In the genomic region with DNA sequence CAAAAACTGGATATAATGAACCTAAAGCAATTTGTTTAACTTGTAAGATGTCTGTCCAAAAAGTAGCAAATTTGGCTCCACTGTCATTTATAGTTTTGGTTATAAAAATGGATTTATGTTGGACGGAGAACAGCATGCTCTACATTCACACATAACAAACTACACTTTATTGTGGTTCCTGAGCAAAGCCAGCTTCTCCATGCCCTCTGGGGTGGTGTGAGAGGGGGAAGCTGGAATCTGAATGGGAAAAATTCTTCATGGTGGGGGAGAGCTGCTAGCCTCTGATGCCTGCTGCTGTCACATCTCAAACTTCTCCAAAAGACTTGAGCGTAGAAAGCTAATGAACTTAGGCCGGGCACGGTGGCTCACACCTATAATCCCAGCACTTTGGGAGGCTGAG, we compare ENCODE assay signal across 16 cellular contexts. TPM values are rescaled to one million over a fixed set of nuclear protein-coding genes. Genes with fewer than 3 reads are reported as not detected.
DNase-seq lines count a peak whose midpoint lies in the region; ATAC-seq and TF ChIP-seq lines count a peak whose summit lies in the region.
"Had no signal": no experiment of that assay in that cellular context is flagged by ENCODE, and none has a peak within 500 bp of the region (broad histone marks: within the 10 kb centered on the region; RNA-seq: fewer than 3 reads in every experiment).

No MANE protein-coding gene starts in this region.

- DNase-seq in activated CD8-positive, alpha-beta memory T cell treated with anti-CD3 and anti-CD28 coated beads, Interleukin-2, amount 10 ng/mL, durations not matched to agents 7 days and 5 days: peak; percentile 31
- no peak for DNase-seq in activated CD8-positive, alpha-beta memory T cell treated with anti-CD3 and anti-CD28 coated beads, Interleukin-2, amount 50 U/mL, for 48 hours
- DNase-seq in adrenal gland (no peak), transverse colon (no peak)
- no peak for DNase-seq in stimulated activated CD4-positive, alpha-beta T cell treated with anti-CD3 and anti-CD28 coated beads, Interleukin-2, amount 100 ng/mL, for 48 hours
- DNase-seq in stimulated activated CD4-positive, alpha-beta T cell treated with anti-CD3 and anti-CD28 coated beads, Interleukin-12 subunit alpha, Interleukin-12 subunit beta, amount 100 ng/mL, for 4 hours: no peak
- DNase-seq: CD8-positive, alpha-beta T cell; DMS53; KG1; NCI-H1105 treated with DMSO at 0.1 percent for 48 hours; NCI-H1694; NCI-H2081 treated with DMSO at 0.1 percent for 48 hours; NCI-H510A had no signal

- H3K36me3 ChIP-seq in adrenal gland (replicated peaks in 1 of 2): no peaks in the 10 kb centered on the region
- no peaks in the 10 kb centered on the region for H3K36me3 ChIP-seq in neutrophil
- no peaks in the 10 kb centered on the region for H3K36me3 ChIP-seq in transverse colon

- TF ChIP-seq CTCF in adrenal gland (IDR thresholded peaks at IDR 0.05) (no peak), neutrophil (IDR thresholded peaks at IDR 0.05) (no peak), transverse colon (IDR thresholded peaks at IDR 0.05) (no peak)

- H3K4me3 Mint-ChIP-seq in activated CD8-positive, alpha-beta memory T cell treated with anti-CD3 and anti-CD28 coated beads, Interleukin-2, amount 10 ng/mL, durations not matched to agents 7 days and 5 days: no peak overlapping the region
- H3K4me3 Mint-ChIP-seq: CD8-positive, alpha-beta T cell had no signal

- in situ Hi-C loops in transverse colon (cut with MboI; ENCODE audit: low pct_ligation_motif_present in 1 of 4, low pct_unique_long_range_greater_than_20kb in 1 of 4, low sequenced_read_pairs in 3 of 4): loop anchor here in 3 of 4 donors (5.0 to 25.0 kb wide), 2 partner anchors 48 to 123 kb away; no protein-coding TSS in a partner anchor

- intact Hi-C loops in adrenal gland (cut with DNase I): no loop called here
- intact Hi-C loops in transverse colon (cut with DNase I; ENCODE audit: low total_unique reads): loop anchor here (10.0 kb wide), 1 partner anchor 55 kb away; no protein-coding TSS in a partner anchor

- TF ChIP-seq POLR2A in adrenal gland (IDR thresholded peaks at IDR 0.05): no peak
- TF ChIP-seq POLR2A in transverse colon (IDR thresholded peaks at IDR 0.05): no peak

- whole genome bisulfite sequencing in adrenal gland, 4 donors: 84 to 92% (median 87%) methylated on average over 4 of the region's 4 CpGs
- WGBS in transverse colon (ENCODE audit: low coverage in 1 of 2), 2 donors: 45 to 84% methylated on average over 1 to 4 of the region's 4 CpGs

- CTCF ChIA-PET in activated CD8-positive, alpha-beta memory T cell treated with anti-CD3 and anti-CD28 coated beads, Interleukin-2, amount 10 ng/mL, durations not matched to agents 7 days and 5 days (lab: Charles Lee): interaction anchor here (1.2 to 1.3 kb wide), 2 partner anchors 56 to 68 kb away, joined by 4 to 5 read pairs; no protein-coding TSS in a partner anchor

- no peak overlapping the region for H3K27ac Mint-ChIP-seq in activated CD8-positive, alpha-beta memory T cell treated with anti-CD3 and anti-CD28 coated beads, Interleukin-2, amount 10 ng/mL, durations not matched to agents 7 days and 5 days
- H3K27ac Mint-ChIP-seq: CD8-positive, alpha-beta T cell had no signal

- H3K27me3 ChIP-seq in adrenal gland: no peaks in the 10 kb centered on the region
- H3K27me3 ChIP-seq in neutrophil: no peaks in the 10 kb centered on the region
- no peaks in the 10 kb centered on the region for H3K27me3 ChIP-seq in transverse colon

- peaks cover 2% of the 10 kb centered on the region for H3K4me1 Mint-ChIP-seq in activated CD8-positive, alpha-beta memory T cell treated with anti-CD3 and anti-CD28 coated beads, Interleukin-2, amount 10 ng/mL, durations not matched to agents 7 days and 5 days

- H3K9me3 Mint-ChIP-seq in activated CD8-positive, alpha-beta memory T cell treated with anti-CD3 and anti-CD28 coated beads, Interleukin-2, amount 10 ng/mL, durations not matched to agents 7 days and 5 days (ENCODE audit: low read depth): no peaks in the 10 kb centered on the region
- H3K9me3 Mint-ChIP-seq: CD8-positive, alpha-beta T cell had no signal

- H3K27ac ChIP-seq in adrenal gland: peak overlapping the region in 3 of 5 donors; percentile 41 to 62 (median 53)
- H3K27ac ChIP-seq in neutrophil: peak overlapping the region; percentile 84
- H3K27ac ChIP-seq in transverse colon: no peak overlapping the region
- H3K27ac ChIP-seq: RWPE1 had no signal

- no peak for ATAC-seq in activated CD8-positive, alpha-beta memory T cell treated with anti-CD3 and anti-CD28 coated beads, Interleukin-2, amount 10 ng/mL, durations not matched to agents 7 days and 5 days
- no peak for ATAC-seq in HG03521 (IDR thresholded peaks at IDR 0.05; ENCODE audit: unreplicated experiment)
- ATAC-seq: CD8-positive, alpha-beta T cell had no signal

- H3K27me3 Mint-ChIP-seq in activated CD8-positive, alpha-beta memory T cell treated with anti-CD3 and anti-CD28 coated beads, Interleukin-2, amount 10 ng/mL, durations not matched to agents 7 days and 5 days: no peaks in the 10 kb centered on the region

- H3K4me1 ChIP-seq in adrenal gland (replicated peaks in 1 of 2) (peaks cover 24 to 37% of the 10 kb centered on the region in 2 donors), neutrophil (ENCODE audit: control insufficient read depth in 1 of 2, insufficient read depth in 1 of 2, low read depth in 1 of 2, low read length in 1 of 2) (peaks cover 62 to 67% of the 10 kb centered on the region in 2 experiments), transverse colon (no peaks in the 10 kb centered on the region)

- H3K9me3 ChIP-seq in adrenal gland (replicated peaks in 1 of 3) (no peaks in the 10 kb centered on the region), neutrophil (no peaks in the 10 kb centered on the region), transverse colon (no peaks in the 10 kb centered on the region)

- H3K4me3 ChIP-seq in adrenal gland: no peak overlapping the region
- peak overlapping the region in 1 of 2 experiments; percentile 47 for H3K4me3 ChIP-seq in neutrophil (ENCODE audit: low read depth in 1 of 2, low read length in 1 of 2)
- no peak overlapping the region for H3K4me3 ChIP-seq in transverse colon

- no peak for TF ChIP-seq EP300 in transverse colon (IDR thresholded peaks at IDR 0.05; ENCODE audit: low read depth)

- no peaks in the 10 kb centered on the region for H3K36me3 Mint-ChIP-seq in activated CD8-positive, alpha-beta memory T cell treated with anti-CD3 and anti-CD28 coated beads, Interleukin-2, amount 10 ng/mL, durations not matched to agents 7 days and 5 days
- H3K36me3 Mint-ChIP-seq: CD8-positive, alpha-beta T cell had no signal

RNA-seq across cellular contexts. Expression of gene METTL9, which starts 9.8 kb away (rescaled TPM):
- 10 to 100 TPM; 86.6 to 93.4 TPM for total RNA-seq in activated CD8-positive, alpha-beta memory T cell treated with anti-CD3 and anti-CD28 coated beads, Interleukin-2, amount 10 ng/mL, durations not matched to agents 7 days and 5 days
- 100 to 1,000 TPM; 126 to 311 (median 223) TPM for total RNA-seq in adrenal gland
- polyA plus RNA-seq in adrenal gland: 100 to 1,000 TPM in 1 of 3 donors, 10 to 100 TPM in 2; 35.7 to 129 (median 45.0) TPM
- 100 to 1,000 TPM in 1 of 4 donors, 10 to 100 TPM in 3; 41.9 to 116 (median 67.5) TPM for total RNA-seq in transverse colon

Comparison
In these comparisons a context has a peak if more than half of its experiments do, and no peak if none do; other contexts are left out.
1. H3K27ac ChIP-seq: peak in adrenal gland (3 of 5) and neutrophil (single experiment); none in transverse colon (0 of 4).